ENCODE assay signal across 1 cellular context in the genomic region with DNA sequence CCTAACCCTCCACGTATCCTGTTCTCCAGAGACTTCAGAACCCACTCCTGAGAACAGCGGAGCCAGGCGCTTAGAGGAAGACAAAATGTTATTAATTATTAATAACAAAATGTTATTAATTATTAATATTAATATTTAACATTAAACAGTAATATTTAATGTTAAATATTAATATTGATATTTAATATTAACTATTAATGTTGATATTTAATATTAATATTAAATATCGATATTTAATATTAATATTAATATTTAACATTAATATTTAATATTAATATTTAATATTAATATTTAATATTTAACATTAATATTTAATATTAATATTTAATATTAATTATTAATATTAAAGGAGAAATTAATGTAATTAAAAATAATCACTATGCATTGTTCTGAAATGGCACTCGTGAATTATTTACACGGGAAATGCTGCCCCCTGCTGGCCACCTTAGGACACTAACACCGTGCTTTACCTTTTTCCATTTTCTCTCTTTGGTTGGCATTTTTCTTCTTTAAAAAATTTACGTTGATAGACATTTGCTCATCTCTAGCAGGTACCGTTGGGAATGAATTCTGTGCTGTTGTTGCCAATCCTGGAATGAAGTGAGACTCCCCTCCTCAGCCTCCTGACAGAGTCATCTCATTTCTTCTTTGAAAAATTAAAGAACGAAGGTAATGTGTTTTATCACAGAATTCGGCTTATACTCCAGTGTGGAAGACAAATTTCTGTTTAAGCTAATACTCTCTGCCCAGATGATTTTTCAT.
TF ChIP-seq lines count a peak whose summit lies in the region.

No MANE protein-coding gene starts in this region.

TF ChIP-seq in SK-N-SH treated with all-trans-retinoic acid at 6 μM for 48 hours, 23 proteins besides CTCF, POLR2A, EP300 and RAD21 (continued from another document):
- TF ChIP-seq, protein P1, sequence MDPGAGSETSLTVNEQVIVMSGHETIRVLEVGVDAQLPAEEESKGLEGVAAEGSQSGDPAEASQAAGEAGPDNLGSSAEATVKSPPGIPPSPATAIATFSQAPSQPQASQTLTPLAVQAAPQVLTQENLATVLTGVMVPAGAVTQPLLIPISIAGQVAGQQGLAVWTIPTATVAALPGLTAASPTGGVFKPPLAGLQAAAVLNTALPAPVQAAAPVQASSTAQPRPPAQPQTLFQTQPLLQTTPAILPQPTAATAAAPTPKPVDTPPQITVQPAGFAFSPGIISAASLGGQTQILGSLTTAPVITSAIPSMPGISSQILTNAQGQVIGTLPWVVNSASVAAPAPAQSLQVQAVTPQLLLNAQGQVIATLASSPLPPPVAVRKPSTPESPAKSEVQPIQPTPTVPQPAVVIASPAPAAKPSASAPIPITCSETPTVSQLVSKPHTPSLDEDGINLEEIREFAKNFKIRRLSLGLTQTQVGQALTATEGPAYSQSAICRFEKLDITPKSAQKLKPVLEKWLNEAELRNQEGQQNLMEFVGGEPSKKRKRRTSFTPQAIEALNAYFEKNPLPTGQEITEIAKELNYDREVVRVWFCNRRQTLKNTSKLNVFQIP (CRISPR knock-in tag; IDR thresholded peaks at IDR 0.05; ENCODE audit: borderline replicate concordance, low read depth), result no peak
- TF ChIP-seq ESRRG (CRISPR knock-in tag; IDR thresholded peaks at IDR 0.05), result no peak
- TF ChIP-seq, protein P2, sequence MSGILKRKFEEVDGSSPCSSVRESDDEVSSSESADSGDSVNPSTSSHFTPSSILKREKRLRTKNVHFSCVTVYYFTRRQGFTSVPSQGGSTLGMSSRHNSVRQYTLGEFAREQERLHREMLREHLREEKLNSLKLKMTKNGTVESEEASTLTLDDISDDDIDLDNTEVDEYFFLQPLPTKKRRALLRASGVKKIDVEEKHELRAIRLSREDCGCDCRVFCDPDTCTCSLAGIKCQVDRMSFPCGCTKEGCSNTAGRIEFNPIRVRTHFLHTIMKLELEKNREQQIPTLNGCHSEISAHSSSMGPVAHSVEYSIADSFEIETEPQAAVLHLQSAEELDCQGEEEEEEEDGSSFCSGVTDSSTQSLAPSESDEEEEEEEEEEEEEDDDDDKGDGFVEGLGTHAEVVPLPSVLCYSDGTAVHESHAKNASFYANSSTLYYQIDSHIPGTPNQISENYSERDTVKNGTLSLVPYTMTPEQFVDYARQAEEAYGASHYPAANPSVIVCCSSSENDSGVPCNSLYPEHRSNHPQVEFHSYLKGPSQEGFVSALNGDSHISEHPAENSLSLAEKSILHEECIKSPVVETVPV (CRISPR knock-in tag; IDR thresholded peaks at IDR 0.05), result no peak
- no peak for TF ChIP-seq ZNF565 (CRISPR knock-in tag; conservative IDR thresholded peaks at IDR 0.05; ENCODE audit: low read depth)
- TF ChIP-seq CSDC2 (CRISPR knock-in tag; IDR thresholded peaks at IDR 0.05), result no peak
- TF ChIP-seq ISL1 (CRISPR knock-in tag; IDR thresholded peaks at IDR 0.05), result no peak
- TF ChIP-seq RARB (CRISPR knock-in tag; IDR thresholded peaks at IDR 0.05), result no peak
